In the genomic region with DNA sequence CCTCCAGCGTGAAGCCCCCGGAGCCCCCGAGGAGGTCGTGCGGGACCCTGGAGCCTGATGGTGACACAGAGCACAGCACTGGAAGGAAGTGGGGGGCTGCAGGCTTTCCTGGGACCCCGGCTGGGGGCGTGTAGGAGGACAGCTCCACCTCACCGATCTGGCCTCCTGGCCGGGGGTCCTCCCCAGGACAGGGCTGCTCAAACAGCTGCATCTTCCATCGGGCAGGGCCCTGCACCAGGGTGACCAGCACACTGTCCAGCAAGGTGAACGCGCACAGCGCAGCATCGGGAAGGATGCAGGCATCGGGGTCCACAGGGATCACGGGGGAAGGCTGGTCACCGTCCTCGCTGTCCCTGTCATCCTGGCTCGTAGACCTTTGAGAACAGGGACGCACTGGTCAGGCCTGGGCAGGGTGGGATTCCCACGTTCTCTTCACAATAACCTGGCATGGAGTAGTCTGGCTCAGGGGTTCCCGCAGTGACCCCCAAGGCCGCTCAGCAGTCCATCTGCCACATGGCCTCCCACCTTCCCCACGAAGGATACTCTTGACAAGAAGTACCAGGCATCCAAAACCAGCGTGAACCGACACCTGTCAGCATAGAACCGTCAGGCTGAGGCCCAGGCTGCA, we compare ENCODE assay signal across 8 cellular contexts. TPM values are rescaled to one million over a fixed set of nuclear protein-coding genes. Genes with fewer than 3 reads are reported as not detected.
DNase-seq lines count a peak whose midpoint lies in the region; ATAC-seq and TF ChIP-seq lines count a peak whose summit lies in the region.

No MANE protein-coding gene starts in this region.

- POLR2A ChIA-PET in A673 (lab: Charles Lee; ENCODE audit: low non-redundant PET), result no interaction called here

- no peak for ATAC-seq in central memory CD8-positive, alpha-beta T cell (replicated peaks; ENCODE audit: extremely low read depth, poor library complexity, severe bottlenecking)
- ATAC-seq in HG02763 (IDR thresholded peaks at IDR 0.05; ENCODE audit: unreplicated experiment) (no peak), GM21737 (IDR thresholded peaks at IDR 0.05; ENCODE audit: unreplicated experiment) (no peak)

- H3K4me3 Mint-ChIP-seq in central memory CD8-positive, alpha-beta T cell, result peak overlapping the region; percentile 84

- H3K4me3 ChIP-seq in A673 (ENCODE audit: low read depth, low read length, poor library complexity, severe bottlenecking), result peak overlapping the region; percentile 85
- peak overlapping the region; percentile 82 for H3K4me3 ChIP-seq in Jurkat, Clone E6-1 (ENCODE audit: low read length)
- H3K4me3 ChIP-seq in mononuclear cell (ENCODE audit: low read length), result peak overlapping the region; percentile 83

- no peaks in the 10 kb centered on the region for H3K9me3 Mint-ChIP-seq in central memory CD8-positive, alpha-beta T cell

- TSS peak; percentile 4 for BruUV-seq in A673 (replicated peaks; lab: Mats Ljungman, UMichigan)

- H3K27me3 ChIP-seq in A673 (replicated peaks; ENCODE audit: insufficient read depth, low read depth, low read length, poor library complexity) (no peaks in the 10 kb centered on the region), mononuclear cell (ENCODE audit: insufficient read depth, low read length) (no peaks in the 10 kb centered on the region)

- H3K27ac Mint-ChIP-seq in central memory CD8-positive, alpha-beta T cell (ENCODE audit: low read depth), result peak overlapping the region; percentile 19

- no peaks in the 10 kb centered on the region for H3K27me3 Mint-ChIP-seq in central memory CD8-positive, alpha-beta T cell

- intact Hi-C loops in A673 (cut with micrococcal nuclease; ENCODE audit: unreplicated experiment), result loop anchor here (5.0 kb wide), 1 partner anchor 34 kb away; no protein-coding TSS in a partner anchor

- DNase-seq in A673 (ENCODE audit: low spot score), result no peak
- no peak for DNase-seq in Jurkat, Clone E6-1 (ENCODE audit: low read depth, low spot score)
- DNase-seq in central memory CD8-positive, alpha-beta T cell (ENCODE audit: low spot score in 2 of 2), result no peak
- no peak for DNase-seq in NCI-H1694 treated with DMSO at 0.1 percent for 48 hours (lab: John Stamatoyannopoulos, UW)
- no peak for DNase-seq in D341Med (ENCODE audit: low spot score)

- CTCF ChIA-PET in A673 (lab: Charles Lee), result no interaction called here

- H3K9me3 ChIP-seq in A673 (ENCODE audit: low read depth, low read length, poor library complexity, severe bottlenecking), result no peaks in the 10 kb centered on the region
- no peaks in the 10 kb centered on the region for H3K9me3 ChIP-seq in mononuclear cell (ENCODE audit: low read depth, low read length)

- no peak for TF ChIP-seq CTCF in A673 (conservative IDR thresholded peaks at IDR 0.05; ENCODE audit: low read depth, low read length)

- peaks cover 44% of the 10 kb centered on the region for H3K36me3 ChIP-seq in A673 (ENCODE audit: insufficient read depth, low read length, poor library complexity, severe bottlenecking)

- H3K4me1 ChIP-seq in A673 (ENCODE audit: insufficient read depth, low read length, poor library complexity, severe bottlenecking) (peaks cover 10% of the 10 kb centered on the region), mononuclear cell (ENCODE audit: insufficient read depth, low read length) (peaks cover 29% of the 10 kb centered on the region)

- peaks cover 32% of the 10 kb centered on the region for H3K4me1 Mint-ChIP-seq in central memory CD8-positive, alpha-beta T cell

- H3K27ac ChIP-seq in A673 (ENCODE audit: low read depth, low read length, poor library complexity, severe bottlenecking), result peak overlapping the region; percentile 96

- peaks cover 29% of the 10 kb centered on the region for H3K36me3 Mint-ChIP-seq in central memory CD8-positive, alpha-beta T cell (ENCODE audit: insufficient read depth)

RNA-seq across cellular contexts. Expression of gene FAAP100, which starts 1.2 kb away (rescaled TPM):
- 49.4 and 49.5 TPM in 2 replicates for total RNA-seq in A673 (2021)
- polyA plus RNA-seq in Jurkat, Clone E6-1 (2012; ENCODE audit: insufficient read depth, insufficient read length), result 26.1 TPM
- total RNA-seq in mononuclear cell, result 13.5 TPM

RNA-seq across cellular contexts. Expression of gene FSCN2, which starts 22.8 kb away (rescaled TPM):
- total RNA-seq in A673 (2021) (0.26 and 0.31 TPM in 2 replicates), mononuclear cell (0.52 TPM)
- not detected for polyA plus RNA-seq in Jurkat, Clone E6-1 (2012; ENCODE audit: insufficient read depth, insufficient read length)

RNA-seq across cellular contexts. Expression of gene ACTG1, which starts 38.3 kb away (rescaled TPM):
- total RNA-seq in A673 (2021) (2,855 and 3,247 TPM in 2 replicates), mononuclear cell (2,327 TPM)
- polyA plus RNA-seq in Jurkat, Clone E6-1 (2012; ENCODE audit: insufficient read depth, insufficient read length), result 2,303 TPM
